In genomic region chr13:113539176-113539575, GRCh38 we compare ENCODE assay signal across 21 cellular contexts. TPM values are rescaled to one million over a fixed set of nuclear protein-coding genes. Genes with fewer than 3 reads are reported as not detected.
A peak's percentile ranks its signal among the peaks of the same experiment; 100 is the strongest.
DNase-seq lines count a peak whose midpoint lies in the region; ATAC-seq and TF ChIP-seq lines count a peak whose summit lies in the region.
"Had no signal": no experiment of that assay in that cellular context is flagged by ENCODE, and none has a peak within 500 bp of the region (broad histone marks: within the 10 kb centered on the region; RNA-seq: fewer than 3 reads in every experiment).

No MANE protein-coding gene starts in this region.

- peak overlapping the region in 6 of 11 experiments; percentile 56 to 77 (median 72); a peak in 11 of 22 replicates for H3K9ac ChIP-seq in BLaER1 treated with 17β-estradiol and CSF1 and Interleukin-3, amounts not matched to agents 10 nM and 100 nM

- TF ChIP-seq CTCF in Peyer's patch (IDR thresholded peaks at IDR 0.05) (no peak), left lung (IDR thresholded peaks at IDR 0.05) (no peak), spleen (IDR thresholded peaks at IDR 0.05 in 8 of 11, conservative IDR thresholded peaks at IDR 0.05 in 3 of 11) (no peak)

- peak overlapping the region in 8 of 11 experiments; percentile 58 to 94 (median 86); a peak in 15 of 22 replicates for H3K27ac ChIP-seq in BLaER1 treated with 17β-estradiol and CSF1 and Interleukin-3, amounts not matched to agents 10 nM and 100 nM
- H3K27ac ChIP-seq in Peyer's patch (no peak overlapping the region), left lung (no peak overlapping the region), spleen (no peak overlapping the region)
- H3K27ac ChIP-seq: A549, SK-N-MC had no signal

- intact Hi-C loops in left lung (cut with DNase I) (no loop called here), spleen (cut with DNase I; ENCODE audit: low total_unique reads) (no loop called here)

- H3K4me1 ChIP-seq in BLaER1 treated with 17β-estradiol and CSF1 and Interleukin-3, amounts not matched to agents 10 nM and 100 nM, result peaks cover 0 to 76% (median 60%) of the 10 kb centered on the region in 10 experiments; a peak in 18 of 20 replicates
- H3K4me1 ChIP-seq in Peyer's patch (peaks cover 0 to 5% (median 0%) of the 10 kb centered on the region in 4 donors), left lung (no peaks in the 10 kb centered on the region), spleen (peaks cover 0 to 8% (median 0%) of the 10 kb centered on the region in 6 donors)
- H3K4me1 ChIP-seq: A549 had no signal

- 91 to 94% (median 92%) methylated on average over 18 of the region's 18 CpGs for WGBS in spleen, 5 donors

- TF ChIP-seq POLR2A in Peyer's patch (IDR thresholded peaks at IDR 0.05) (no peak), spleen (IDR thresholded peaks at IDR 0.05) (no peak)

- H3K9me3 ChIP-seq in BLaER1 treated with 17β-estradiol and CSF1 and Interleukin-3, amounts not matched to agents 10 nM and 100 nM (replicated peaks in 1 of 11), result peaks cover 24 to 60% (median 33%) of the 10 kb centered on the region in 11 experiments
- H3K9me3 ChIP-seq in Peyer's patch (no peaks in the 10 kb centered on the region), left lung (peaks cover 0 to 3% of the 10 kb centered on the region in 2 donors), spleen (peaks cover 0 to 13% (median 1%) of the 10 kb centered on the region in 8 donors)
- H3K9me3 ChIP-seq: A549, Caco-2 had no signal

- peaks cover 0 to 6% (median 0%) of the 10 kb centered on the region in 11 experiments; a peak in 4 of 22 replicates for H4K20me1 ChIP-seq in BLaER1 treated with 17β-estradiol and CSF1 and Interleukin-3, amounts not matched to agents 10 nM and 100 nM

- H3K27me3 ChIP-seq in BLaER1 treated with 17β-estradiol and CSF1 and Interleukin-3, amounts not matched to agents 10 nM and 100 nM, result no peaks in the 10 kb centered on the region
- H3K27me3 ChIP-seq in Peyer's patch, result no peaks in the 10 kb centered on the region
- H3K27me3 ChIP-seq in left lung, result no peaks in the 10 kb centered on the region
- no peaks in the 10 kb centered on the region for H3K27me3 ChIP-seq in spleen (replicated peaks in 1 of 7)

- H3K4me3 ChIP-seq in BLaER1 treated with 17β-estradiol and CSF1 and Interleukin-3, amounts not matched to agents 10 nM and 100 nM, result 0 out of 20 replicates have a peak overlapping the region, but pooled peaks of 2 of the 10 experiments have one; percentile 4 to 14
- H3K4me3 ChIP-seq in Peyer's patch, result no peak overlapping the region
- H3K4me3 ChIP-seq in left lung, result no peak overlapping the region
- no peak overlapping the region for H3K4me3 ChIP-seq in spleen
- H3K4me3 ChIP-seq: A549, SK-N-MC had no signal

- H3K4me2 ChIP-seq in BLaER1 treated with 17β-estradiol and CSF1 and Interleukin-3, amounts not matched to agents 10 nM and 100 nM, result peak overlapping the region in 9 of 11 experiments; percentile 34 to 77 (median 68); a peak in 16 of 22 replicates
- H3K4me2 ChIP-seq: A549 had no signal

- peaks cover 21 to 76% (median 67%) of the 10 kb centered on the region in 11 experiments for H3K36me3 ChIP-seq in BLaER1 treated with 17β-estradiol and CSF1 and Interleukin-3, amounts not matched to agents 10 nM and 100 nM
- H3K36me3 ChIP-seq in Peyer's patch, result peaks cover 0 to 11% (median 0%) of the 10 kb centered on the region in 3 donors
- H3K36me3 ChIP-seq in left lung, result peaks cover 0 to 73% of the 10 kb centered on the region in 2 donors
- H3K36me3 ChIP-seq in spleen, result peaks cover 0 to 89% (median 21%) of the 10 kb centered on the region in 6 donors

- ATAC-seq in left lung (no peak), HG03025 (IDR thresholded peaks at IDR 0.05; ENCODE audit: low FRiP score, unreplicated experiment) (no peak), HG03354 (IDR thresholded peaks at IDR 0.05; ENCODE audit: poor library complexity, severe bottlenecking, unreplicated experiment) (no peak)
- ATAC-seq: A549 had no signal

- DNase-seq in Peyer's patch (peak in 2 of 3 donors; percentile 22 to 33), left lung (peak; percentile 13 to 51), spleen (peak; percentile 49)
- DNase-seq in stimulated activated CD4-positive, alpha-beta T cell treated with anti-CD3 and anti-CD28 coated beads, Interleukin-12 subunit alpha, Interleukin-12 subunit beta, amount 100 ng/mL, for 4 hours, result no peak
- DNase-seq: CD4-positive, alpha-beta memory T cell; DMS 273 treated with DMSO at 0.1 percent for 48 hours; DMS79 treated with DMSO at 0.1 percent for 48 hours; KG1; NCI-H1092 treated with DMSO at 0.1 percent for 48 hours; NCI-H146; NCI-H2029 treated with DMSO at 0.1 percent for 48 hours; NCI-H446; NCI-H526; RPMI8226; SHP77 treated with DMSO at 0.1 percent for 48 hours had no signal

RNA-seq across cellular contexts. Expression of gene TFDP1, which starts 45.4 kb away (rescaled TPM):
- 10 to 100 TPM; 37.0 to 75.1 (median 48.0) TPM for total RNA-seq in Peyer's patch
- 10 to 100 TPM; 48.8 to 61.9 TPM for total RNA-seq in left lung
- total RNA-seq in spleen, result 10 to 100 TPM; 47.5 to 91.7 (median 59.4) TPM
- polyA plus RNA-seq in spleen, result 10 to 100 TPM; 21.7 to 42.4 (median 40.1) TPM

RNA-seq across cellular contexts. Expression of gene DCUN1D2, which starts 48.7 kb away (rescaled TPM):
- total RNA-seq in Peyer's patch, result 10 to 100 TPM; 23.9 to 29.1 (median 26.9) TPM
- 10 to 100 TPM; 10.3 to 19.4 TPM for total RNA-seq in left lung
- total RNA-seq in spleen, result 10 to 100 TPM; 22.7 to 33.1 (median 26.3) TPM
- 10 to 100 TPM in 2 of 3 donors, 1 to 10 TPM in 1; 6.3 to 12.7 (median 11.1) TPM for polyA plus RNA-seq in spleen

Comparison
In these comparisons a context has a peak if more than half of its experiments do, and no peak if none do; other contexts are left out.
1. H3K27ac ChIP-seq: peak in BLaER1 treated with 17β-estradiol and CSF1 and Interleukin-3, amounts not matched to agents 10 nM and 100 nM (8 of 11); none in Peyer's patch (0 of 4), left lung (0 of 2) and spleen (0 of 8).